In the genomic region with DNA sequence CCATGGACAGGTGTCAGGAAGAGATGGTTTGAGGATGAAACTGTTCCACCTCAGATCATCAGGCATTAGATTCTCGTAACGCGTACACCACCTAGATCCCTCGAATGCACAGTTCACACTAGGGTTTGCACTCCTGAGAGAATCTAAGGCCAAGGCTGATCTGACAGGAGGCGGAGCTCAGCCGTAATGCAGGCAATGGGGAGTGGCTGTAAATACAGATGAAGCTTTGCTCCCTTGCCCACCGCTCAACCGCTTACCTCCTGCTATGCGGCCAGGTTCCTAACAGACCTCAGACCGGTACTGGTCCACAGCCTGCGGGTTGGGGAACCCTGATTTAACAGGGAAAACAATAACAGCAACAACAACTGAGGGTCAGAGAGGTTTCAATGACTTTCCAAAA, we compare ENCODE assay signal across 33 cellular contexts.
"Had no signal": no experiment of that assay in that cellular context is flagged by ENCODE, and none has a peak within 500 bp of the region (broad histone marks: within the 10 kb centered on the region; RNA-seq: fewer than 3 reads in every experiment).

No MANE protein-coding gene starts in this region.

- H3K9me3 ChIP-seq: gastroesophageal sphincter, psoas muscle, sigmoid colon, thyroid gland, upper lobe of left lung, vagina had no signal

- H3K4me3 Mint-ChIP-seq: activated naive CD4-positive, alpha-beta T cell treated with anti-CD3 and anti-CD28 coated beads, Interleukin-2, amount 10 ng/mL, durations not matched to agents 7 days and 5 days; stimulated activated memory B cell treated with anti-CD40 and anti-IgM and Interleukin-4, amounts not matched to agents 10 μg/mL and 1 μg/mL and 100 μg/mL, for 72 hours had no signal

- H3K9ac ChIP-seq: neural progenitor cell, parathyroid adenoma had no signal

- H3K27me3 Mint-ChIP-seq: activated CD4-positive, alpha-beta memory T cell treated with anti-CD3 and anti-CD28 coated beads for 36 hours; activated naive CD4-positive, alpha-beta T cell treated with anti-CD3 and anti-CD28 coated beads, Interleukin-2, amount 10 ng/mL, durations not matched to agents 7 days and 5 days; activated naive CD8-positive, alpha-beta T cell treated with anti-CD3 and anti-CD28 coated beads, Interleukin-2, amount 10 ng/mL, durations not matched to agents 7 days and 5 days; naive thymus-derived CD4-positive, alpha-beta T cell; stimulated activated memory B cell treated with anti-CD40 and anti-IgM and Interleukin-4, amounts not matched to agents 10 μg/mL and 1 μg/mL and 100 μg/mL, for 72 hours; stimulated activated naive CD8-positive, alpha-beta T cell treated with anti-CD3 and anti-CD28 coated beads, Interleukin-15, amount 100 ng/mL, for 72 hours had no signal

- H3K4me3 ChIP-seq: coronary artery, dorsolateral prefrontal cortex, gastroesophageal sphincter, hepatocyte, neural progenitor cell, psoas muscle, sigmoid colon, thyroid gland, upper lobe of left lung, vagina had no signal

- FAIRE-seq: astrocyte, small intestine had no signal

- H3K36me3 Mint-ChIP-seq: activated CD4-positive, alpha-beta memory T cell treated with anti-CD3 and anti-CD28 coated beads for 36 hours; immature natural killer cell; neural progenitor cell; stimulated activated memory B cell treated with anti-CD40 and anti-IgM and Interleukin-4, amounts not matched to agents 10 μg/mL and 1 μg/mL and 100 μg/mL, for 72 hours had no signal

- H3K36me3 ChIP-seq: brain microvascular endothelial cell, gastroesophageal sphincter, neural progenitor cell, sigmoid colon, thyroid gland, upper lobe of left lung, vagina had no signal

- H3K4me1 ChIP-seq: neural progenitor cell, thyroid gland had no signal

- H3K27me3 ChIP-seq: brain microvascular endothelial cell, gastroesophageal sphincter, hepatocyte, sigmoid colon, thyroid gland, upper lobe of left lung, vagina had no signal

- H3K27ac ChIP-seq: brain microvascular endothelial cell, coronary artery, hepatocyte, neural progenitor cell, parathyroid adenoma, thyroid gland, vagina had no signal

- H3K9me3 Mint-ChIP-seq: activated CD4-positive, alpha-beta memory T cell treated with anti-CD3 and anti-CD28 coated beads for 36 hours; activated naive CD4-positive, alpha-beta T cell treated with anti-CD3 and anti-CD28 coated beads, Interleukin-2, amount 10 ng/mL, durations not matched to agents 7 days and 5 days; activated naive CD8-positive, alpha-beta T cell treated with anti-CD3 and anti-CD28 coated beads, Interleukin-2, amount 10 ng/mL, durations not matched to agents 7 days and 5 days; activated T-cell treated with anti-CD3 and anti-CD28 coated beads, Interleukin-2, amount 50 U/mL, for 24 hours; immature natural killer cell; stimulated activated memory B cell treated with anti-CD40 and anti-IgM and Interleukin-4, amounts not matched to agents 10 μg/mL and 1 μg/mL and 100 μg/mL, for 72 hours; stimulated activated naive CD8-positive, alpha-beta T cell treated with anti-CD3 and anti-CD28 coated beads, Interleukin-15, amount 100 ng/mL, for 72 hours had no signal

- H2AFZ ChIP-seq: hepatocyte, neural progenitor cell, parathyroid adenoma had no signal

- H3K79me2 ChIP-seq: parathyroid adenoma had no signal

- DNase-seq: activated CD4-positive, CD25-positive, alpha-beta regulatory T cell treated with anti-CD3 and anti-CD28 coated beads, Interleukin-2, amount 50 U/mL, for 72 hours; activated CD8-positive, alpha-beta memory T cell treated with anti-CD3 and anti-CD28 coated beads, Interleukin-2, amount 50 U/mL, for 4 hours; activated gamma-delta T cell; activated naive CD4-positive, alpha-beta T cell treated with anti-CD3 and anti-CD28 coated beads, Interleukin-2, amount 10 ng/mL, durations not matched to agents 7 days and 5 days; activated naive CD8-positive, alpha-beta T cell treated with anti-CD3 and anti-CD28 coated beads, Interleukin-2, amount 10 ng/mL, durations not matched to agents 7 days and 5 days; activated T-cell treated with anti-CD3 and anti-CD28 coated beads, Interleukin-2, amount 50 U/mL, for 24 hours; brain microvascular endothelial cell; dorsolateral prefrontal cortex; effector memory CD4-positive, alpha-beta T cell; immature natural killer cell; midbrain; naive thymus-derived CD4-positive, alpha-beta T cell; occipital lobe; psoas muscle; sigmoid colon; small intestine; stimulated activated CD4-positive, alpha-beta T cell treated with anti-CD3 and anti-CD28 coated beads, Interleukin-1b, Interleukin-23, amount 100 ng/mL, for 48 hours; stimulated activated CD4-positive, alpha-beta T cell treated with anti-CD3 and anti-CD28 coated beads, Interleukin-4, amount 100 ng/mL, for 4 hours; stimulated activated naive CD8-positive, alpha-beta T cell treated with anti-CD3 and anti-CD28 coated beads, Interleukin-15, amount 100 ng/mL, for 72 hours; substantia nigra; T-helper 17 cell; T1000; thyroid gland; upper lobe of left lung had no signal

- H3K4me2 ChIP-seq: hepatocyte, neural progenitor cell had no signal

- ATAC-seq: gastroesophageal sphincter; naive thymus-derived CD4-positive, alpha-beta T cell; psoas muscle; stimulated activated memory B cell treated with anti-CD40 and anti-IgM and Interleukin-4, amounts not matched to agents 10 μg/mL and 1 μg/mL and 100 μg/mL, for 72 hours; stimulated activated naive CD8-positive, alpha-beta T cell treated with anti-CD3 and anti-CD28 coated beads, Interleukin-15, amount 100 ng/mL, for 72 hours; T-helper 17 cell had no signal

- H3K27ac Mint-ChIP-seq: activated naive CD4-positive, alpha-beta T cell treated with anti-CD3 and anti-CD28 coated beads, Interleukin-2, amount 10 ng/mL, durations not matched to agents 7 days and 5 days; neural progenitor cell had no signal
